In the genomic region with DNA sequence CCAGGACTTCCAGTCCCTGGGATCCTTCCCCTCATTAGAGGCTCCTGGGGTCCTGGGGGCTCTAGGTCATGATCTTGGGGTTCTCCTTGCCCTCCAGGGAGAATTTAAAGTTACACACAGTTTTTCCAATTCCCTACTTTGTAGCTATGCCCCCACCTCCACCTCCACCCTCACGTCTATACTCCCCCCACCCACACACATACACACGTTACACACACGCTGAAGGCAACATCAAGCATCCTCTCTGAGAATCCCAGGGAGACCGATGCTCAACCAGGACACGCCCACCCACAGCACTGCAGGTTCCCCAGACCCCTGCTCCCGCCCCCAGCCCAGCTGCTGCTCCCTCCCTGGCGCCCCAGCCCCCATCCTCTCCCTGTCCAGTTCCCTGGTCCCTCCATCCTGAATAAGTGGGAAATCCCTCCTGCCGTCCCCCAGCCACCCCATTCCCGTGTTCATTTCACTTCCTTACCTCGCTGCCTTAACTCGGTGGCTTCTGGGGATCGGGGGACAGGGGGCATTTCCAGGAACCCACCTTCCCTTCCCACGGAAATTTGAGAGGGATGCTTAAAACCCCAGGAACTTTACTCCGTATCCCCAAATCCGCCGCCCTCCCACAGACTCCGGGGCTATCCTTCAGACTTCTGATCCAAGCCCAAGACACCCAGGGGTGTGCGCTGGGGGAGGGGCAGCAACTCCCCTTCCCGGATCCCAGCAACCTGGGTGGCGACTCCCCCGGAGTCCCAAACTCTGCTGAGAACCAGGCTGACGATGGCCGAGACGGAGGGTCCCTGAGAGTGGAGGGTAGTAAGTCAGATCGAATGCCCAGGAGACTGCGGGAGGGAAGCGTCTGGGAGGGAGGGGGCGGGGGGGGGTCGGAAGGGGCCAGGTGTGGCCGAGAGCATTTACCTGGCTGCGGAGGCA, we compare ENCODE assay signal across 8 cellular contexts. TPM values are rescaled to one million over a fixed set of nuclear protein-coding genes. Genes with fewer than 3 reads are reported as not detected.
DNase-seq lines count a peak whose midpoint lies in the region; ATAC-seq and TF ChIP-seq lines count a peak whose summit lies in the region.

No MANE protein-coding gene starts in this region.

- H2BK120ac ChIP-seq in trophoblast cell (ENCODE audit: insufficient read depth, low read length, poor library complexity), result no peak overlapping the region

- peaks cover 4% of the 10 kb centered on the region for H3K36me3 Mint-ChIP-seq in Calu3 (ENCODE audit: insufficient read depth, unreplicated experiment)

- H3K4me1 Mint-ChIP-seq in Calu3 (ENCODE audit: low read depth, unreplicated experiment), result no peaks in the 10 kb centered on the region

- BruUV-seq in Calu3 (replicated peaks; lab: Mats Ljungman, UMichigan), result no TSS peak

- WGBS in trophoblast cell (ENCODE audit: extremely low coverage, insufficient coverage, insufficient read length), result no CpG with 5 or more reads among the region's 31 CpGs

- no peak overlapping the region for H3K9ac ChIP-seq in trophoblast cell (ENCODE audit: low read length)

- H3K27ac ChIP-seq in RWPE2 (ENCODE audit: poor library complexity, severe bottlenecking), result no peak overlapping the region
- H3K27ac ChIP-seq in trophoblast cell (ENCODE audit: low read depth, low read length), result no peak overlapping the region

- H3K9me3 ChIP-seq in RWPE2 (ENCODE audit: severe bottlenecking), result no peaks in the 10 kb centered on the region
- H3K9me3 ChIP-seq in trophoblast cell (ENCODE audit: insufficient read depth, low read depth, low read length), result no peaks in the 10 kb centered on the region

- no peaks in the 10 kb centered on the region for H3K9me3 Mint-ChIP-seq in Calu3 (ENCODE audit: low read depth, unreplicated experiment)

- TF ChIP-seq CTCF in Calu3 (IDR thresholded peaks at IDR 0.05; ENCODE audit: unreplicated experiment) (no peak), RWPE2 (IDR thresholded peaks at IDR 0.05; ENCODE audit: poor library complexity, severe bottlenecking) (no peak), fibroblast of mammary gland (conservative IDR thresholded peaks at IDR 0.05; ENCODE audit: control insufficient read depth, insufficient read depth, low read depth, low read length) (no peak)

- intact Hi-C loops in Calu3 (cut with micrococcal nuclease; ENCODE audit: unreplicated experiment), result no loop called here

- H4K8ac ChIP-seq in trophoblast cell (ENCODE audit: low read depth, low read length), result no peak overlapping the region

- H3K27me3 Mint-ChIP-seq in Calu3 (ENCODE audit: unreplicated experiment), result peaks cover 91% of the 10 kb centered on the region

- ATAC-seq in RWPE2 (ENCODE audit: low read depth), result no peak
- no peak for ATAC-seq in HG02759 (IDR thresholded peaks at IDR 0.05; ENCODE audit: unreplicated experiment)
- ATAC-seq in GM21515 (IDR thresholded peaks at IDR 0.05; ENCODE audit: unreplicated experiment), result no peak

- H3K36me3 ChIP-seq in RWPE2 (ENCODE audit: low read depth), result no peaks in the 10 kb centered on the region
- H3K36me3 ChIP-seq in trophoblast cell (ENCODE audit: control insufficient read depth in 1 of 2, insufficient read depth in 2 of 2, low read length in 2 of 2), result no peaks in the 10 kb centered on the region

- H3K4me3 Mint-ChIP-seq in Calu3 (ENCODE audit: low read depth, unreplicated experiment), result peak overlapping the region; percentile 65

- H3K27me3 ChIP-seq in RWPE2 (ENCODE audit: insufficient read depth, poor library complexity, severe bottlenecking), result no peaks in the 10 kb centered on the region
- H3K27me3 ChIP-seq in trophoblast cell (ENCODE audit: insufficient read depth, low read length), result peaks cover 25% of the 10 kb centered on the region

- peak overlapping the region; percentile 67 for H3K4me2 ChIP-seq in trophoblast cell (ENCODE audit: low read length)

- no peak overlapping the region for H4K12ac ChIP-seq in trophoblast cell (ENCODE audit: low read depth, low read length)

- no peak overlapping the region for H2AFZ ChIP-seq in trophoblast cell (ENCODE audit: insufficient read depth, low read length, poor library complexity)

- no peaks in the 10 kb centered on the region for H3K79me1 ChIP-seq in trophoblast cell (ENCODE audit: low read length)

- no peaks in the 10 kb centered on the region for H3K79me2 ChIP-seq in trophoblast cell (ENCODE audit: control insufficient read depth, insufficient read depth, low read length, poor library complexity)

- DNase-seq in Calu3 (no peak), RWPE2 (ENCODE audit: low spot score) (no peak), fibroblast of mammary gland (ENCODE audit: low read depth) (no peak), trophoblast cell (no peak), T-helper 1 cell (no peak), NCI-H1930 (lab: John Stamatoyannopoulos, UW) (no peak)

- H3K23ac ChIP-seq in trophoblast cell (ENCODE audit: low read length), result no peak overlapping the region

- H3K4me3 ChIP-seq in RWPE2 (ENCODE audit: severe bottlenecking), result peak overlapping the region; percentile 35
- H3K4me3 ChIP-seq in fibroblast of mammary gland (ENCODE audit: control insufficient read depth, low read depth, low read length), result peak overlapping the region; percentile 60
- peak overlapping the region; percentile 50 for H3K4me3 ChIP-seq in trophoblast cell (ENCODE audit: low read depth, low read length)

- H2AK5ac ChIP-seq in trophoblast cell (ENCODE audit: low read length), result no peak overlapping the region

- CTCF ChIA-PET in Calu3 (lab: Charles Lee), result no interaction called here

- no peak overlapping the region for H2BK5ac ChIP-seq in trophoblast cell (ENCODE audit: low read depth, low read length, poor library complexity)

- H3K4me1 ChIP-seq in RWPE2 (ENCODE audit: insufficient read depth, poor library complexity, severe bottlenecking) (no peaks in the 10 kb centered on the region), trophoblast cell (ENCODE audit: control insufficient read depth in 1 of 2, insufficient read depth in 2 of 2, low read length in 2 of 2) (peaks cover 20 to 31% of the 10 kb centered on the region in 2 experiments)

- H3K27ac Mint-ChIP-seq in Calu3 (ENCODE audit: unreplicated experiment), result no peak overlapping the region

- no peak overlapping the region for H3K4ac ChIP-seq in trophoblast cell (ENCODE audit: low read depth, low read length)

- H3K14ac ChIP-seq in trophoblast cell (ENCODE audit: low read length), result no peak overlapping the region

- no peak overlapping the region for H2BK12ac ChIP-seq in trophoblast cell (ENCODE audit: low read length)

- H4K91ac ChIP-seq in trophoblast cell (ENCODE audit: low read depth, low read length), result no peak overlapping the region

- H3K18ac ChIP-seq in trophoblast cell (ENCODE audit: low read length), result no peak overlapping the region

RNA-seq across cellular contexts. Expression of a gene that starts 6.7 kb away (rescaled TPM):
- 2.2 and 2.3 TPM in 2 replicates for total RNA-seq in Calu3 (2022)
- polyA plus RNA-seq in trophoblast cell (2013), result 1.5 and 2.0 TPM in 2 replicates

RNA-seq across cellular contexts. Expression of a gene that starts 59.6 kb away (rescaled TPM):
- total RNA-seq in Calu3 (2022), result 0.21 and 2.6 TPM in 2 replicates
- not detected in 2 replicates for polyA plus RNA-seq in trophoblast cell (2013)
